Comparison of ENCODE assay signal across 2 cellular contexts in the genomic region with DNA sequence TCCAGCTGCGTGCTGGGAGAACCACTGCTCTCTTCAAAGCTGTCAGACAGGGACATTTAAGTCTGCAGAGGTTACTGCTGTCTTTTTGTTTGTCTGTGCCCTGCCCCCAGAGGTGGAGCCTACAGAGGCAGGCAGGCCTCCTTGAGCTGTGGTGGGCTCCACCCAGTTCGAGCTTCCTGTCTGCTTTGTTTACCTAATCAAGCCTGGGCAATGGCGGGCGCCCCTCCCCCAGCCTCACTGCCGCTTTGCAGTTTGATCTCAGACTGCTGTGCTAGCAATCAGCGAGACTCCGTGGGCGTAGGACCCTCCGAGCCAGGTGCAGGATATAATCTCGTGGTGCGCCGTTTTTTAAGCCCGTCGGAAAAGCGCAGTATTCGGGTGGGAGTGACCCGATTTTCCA.
TF ChIP-seq lines count a peak whose summit lies in the region.
"Not testable (repeated sequence)": the region's sequence is repeated elsewhere in the genome, so short reads cannot be mapped to it uniquely, and the experiment has no call there.

No MANE protein-coding gene starts in this region.

TF ChIP-seq in K562, 482 proteins besides CTCF, POLR2A, EP300 and RAD21:
- TF ChIP-seq FOXA3 (CRISPR knock-in tag; conservative IDR thresholded peaks at IDR 0.05 in 1 of 2, IDR thresholded peaks at IDR 0.05 in 1 of 2): peak in 1 of 2 experiments; percentile 85; a peak in 2 of 4 replicates
- TF ChIP-seq POLR2G (IDR thresholded peaks at IDR 0.05; ENCODE audit: low read depth, low read length): 0 out of 2 replicates have a peak, but pooled peaks have one; percentile 25
- TF ChIP-seq, protein P1, sequence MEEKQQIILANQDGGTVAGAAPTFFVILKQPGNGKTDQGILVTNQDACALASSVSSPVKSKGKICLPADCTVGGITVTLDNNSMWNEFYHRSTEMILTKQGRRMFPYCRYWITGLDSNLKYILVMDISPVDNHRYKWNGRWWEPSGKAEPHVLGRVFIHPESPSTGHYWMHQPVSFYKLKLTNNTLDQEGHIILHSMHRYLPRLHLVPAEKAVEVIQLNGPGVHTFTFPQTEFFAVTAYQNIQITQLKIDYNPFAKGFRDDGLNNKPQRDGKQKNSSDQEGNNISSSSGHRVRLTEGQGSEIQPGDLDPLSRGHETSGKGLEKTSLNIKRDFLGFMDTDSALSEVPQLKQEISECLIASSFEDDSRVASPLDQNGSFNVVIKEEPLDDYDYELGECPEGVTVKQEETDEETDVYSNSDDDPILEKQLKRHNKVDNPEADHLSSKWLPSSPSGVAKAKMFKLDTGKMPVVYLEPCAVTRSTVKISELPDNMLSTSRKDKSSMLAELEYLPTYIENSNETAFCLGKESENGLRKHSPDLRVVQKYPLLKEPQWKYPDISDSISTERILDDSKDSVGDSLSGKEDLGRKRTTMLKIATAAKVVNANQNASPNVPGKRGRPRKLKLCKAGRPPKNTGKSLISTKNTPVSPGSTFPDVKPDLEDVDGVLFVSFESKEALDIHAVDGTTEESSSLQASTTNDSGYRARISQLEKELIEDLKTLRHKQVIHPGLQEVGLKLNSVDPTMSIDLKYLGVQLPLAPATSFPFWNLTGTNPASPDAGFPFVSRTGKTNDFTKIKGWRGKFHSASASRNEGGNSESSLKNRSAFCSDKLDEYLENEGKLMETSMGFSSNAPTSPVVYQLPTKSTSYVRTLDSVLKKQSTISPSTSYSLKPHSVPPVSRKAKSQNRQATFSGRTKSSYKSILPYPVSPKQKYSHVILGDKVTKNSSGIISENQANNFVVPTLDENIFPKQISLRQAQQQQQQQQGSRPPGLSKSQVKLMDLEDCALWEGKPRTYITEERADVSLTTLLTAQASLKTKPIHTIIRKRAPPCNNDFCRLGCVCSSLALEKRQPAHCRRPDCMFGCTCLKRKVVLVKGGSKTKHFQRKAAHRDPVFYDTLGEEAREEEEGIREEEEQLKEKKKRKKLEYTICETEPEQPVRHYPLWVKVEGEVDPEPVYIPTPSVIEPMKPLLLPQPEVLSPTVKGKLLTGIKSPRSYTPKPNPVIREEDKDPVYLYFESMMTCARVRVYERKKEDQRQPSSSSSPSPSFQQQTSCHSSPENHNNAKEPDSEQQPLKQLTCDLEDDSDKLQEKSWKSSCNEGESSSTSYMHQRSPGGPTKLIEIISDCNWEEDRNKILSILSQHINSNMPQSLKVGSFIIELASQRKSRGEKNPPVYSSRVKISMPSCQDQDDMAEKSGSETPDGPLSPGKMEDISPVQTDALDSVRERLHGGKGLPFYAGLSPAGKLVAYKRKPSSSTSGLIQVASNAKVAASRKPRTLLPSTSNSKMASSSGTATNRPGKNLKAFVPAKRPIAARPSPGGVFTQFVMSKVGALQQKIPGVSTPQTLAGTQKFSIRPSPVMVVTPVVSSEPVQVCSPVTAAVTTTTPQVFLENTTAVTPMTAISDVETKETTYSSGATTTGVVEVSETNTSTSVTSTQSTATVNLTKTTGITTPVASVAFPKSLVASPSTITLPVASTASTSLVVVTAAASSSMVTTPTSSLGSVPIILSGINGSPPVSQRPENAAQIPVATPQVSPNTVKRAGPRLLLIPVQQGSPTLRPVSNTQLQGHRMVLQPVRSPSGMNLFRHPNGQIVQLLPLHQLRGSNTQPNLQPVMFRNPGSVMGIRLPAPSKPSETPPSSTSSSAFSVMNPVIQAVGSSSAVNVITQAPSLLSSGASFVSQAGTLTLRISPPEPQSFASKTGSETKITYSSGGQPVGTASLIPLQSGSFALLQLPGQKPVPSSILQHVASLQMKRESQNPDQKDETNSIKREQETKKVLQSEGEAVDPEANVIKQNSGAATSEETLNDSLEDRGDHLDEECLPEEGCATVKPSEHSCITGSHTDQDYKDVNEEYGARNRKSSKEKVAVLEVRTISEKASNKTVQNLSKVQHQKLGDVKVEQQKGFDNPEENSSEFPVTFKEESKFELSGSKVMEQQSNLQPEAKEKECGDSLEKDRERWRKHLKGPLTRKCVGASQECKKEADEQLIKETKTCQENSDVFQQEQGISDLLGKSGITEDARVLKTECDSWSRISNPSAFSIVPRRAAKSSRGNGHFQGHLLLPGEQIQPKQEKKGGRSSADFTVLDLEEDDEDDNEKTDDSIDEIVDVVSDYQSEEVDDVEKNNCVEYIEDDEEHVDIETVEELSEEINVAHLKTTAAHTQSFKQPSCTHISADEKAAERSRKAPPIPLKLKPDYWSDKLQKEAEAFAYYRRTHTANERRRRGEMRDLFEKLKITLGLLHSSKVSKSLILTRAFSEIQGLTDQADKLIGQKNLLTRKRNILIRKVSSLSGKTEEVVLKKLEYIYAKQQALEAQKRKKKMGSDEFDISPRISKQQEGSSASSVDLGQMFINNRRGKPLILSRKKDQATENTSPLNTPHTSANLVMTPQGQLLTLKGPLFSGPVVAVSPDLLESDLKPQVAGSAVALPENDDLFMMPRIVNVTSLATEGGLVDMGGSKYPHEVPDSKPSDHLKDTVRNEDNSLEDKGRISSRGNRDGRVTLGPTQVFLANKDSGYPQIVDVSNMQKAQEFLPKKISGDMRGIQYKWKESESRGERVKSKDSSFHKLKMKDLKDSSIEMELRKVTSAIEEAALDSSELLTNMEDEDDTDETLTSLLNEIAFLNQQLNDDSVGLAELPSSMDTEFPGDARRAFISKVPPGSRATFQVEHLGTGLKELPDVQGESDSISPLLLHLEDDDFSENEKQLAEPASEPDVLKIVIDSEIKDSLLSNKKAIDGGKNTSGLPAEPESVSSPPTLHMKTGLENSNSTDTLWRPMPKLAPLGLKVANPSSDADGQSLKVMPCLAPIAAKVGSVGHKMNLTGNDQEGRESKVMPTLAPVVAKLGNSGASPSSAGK (IDR thresholded peaks at IDR 0.05): 0 out of 2 replicates have a peak, but pooled peaks have one; percentile 10
- peak in 1 of 2 experiments; percentile 58; a peak in 2 of 4 replicates for TF ChIP-seq FOXK2 (conservative IDR thresholded peaks at IDR 0.05 in 1 of 2, IDR thresholded peaks at IDR 0.05 in 1 of 2; ENCODE audit: low read depth in 2 of 2)
- 0 out of 2 replicates have a peak, but pooled peaks have one; percentile 47 for TF ChIP-seq NFRKB (IDR thresholded peaks at IDR 0.05; ENCODE audit: low read depth)
- TF ChIP-seq TAF9B (IDR thresholded peaks at IDR 0.05; ENCODE audit: partially characterized antibody): peak; percentile 46

TF ChIP-seq in HepG2, 621 proteins besides CTCF, POLR2A, EP300 and RAD21:
- TF ChIP-seq, protein P2, sequence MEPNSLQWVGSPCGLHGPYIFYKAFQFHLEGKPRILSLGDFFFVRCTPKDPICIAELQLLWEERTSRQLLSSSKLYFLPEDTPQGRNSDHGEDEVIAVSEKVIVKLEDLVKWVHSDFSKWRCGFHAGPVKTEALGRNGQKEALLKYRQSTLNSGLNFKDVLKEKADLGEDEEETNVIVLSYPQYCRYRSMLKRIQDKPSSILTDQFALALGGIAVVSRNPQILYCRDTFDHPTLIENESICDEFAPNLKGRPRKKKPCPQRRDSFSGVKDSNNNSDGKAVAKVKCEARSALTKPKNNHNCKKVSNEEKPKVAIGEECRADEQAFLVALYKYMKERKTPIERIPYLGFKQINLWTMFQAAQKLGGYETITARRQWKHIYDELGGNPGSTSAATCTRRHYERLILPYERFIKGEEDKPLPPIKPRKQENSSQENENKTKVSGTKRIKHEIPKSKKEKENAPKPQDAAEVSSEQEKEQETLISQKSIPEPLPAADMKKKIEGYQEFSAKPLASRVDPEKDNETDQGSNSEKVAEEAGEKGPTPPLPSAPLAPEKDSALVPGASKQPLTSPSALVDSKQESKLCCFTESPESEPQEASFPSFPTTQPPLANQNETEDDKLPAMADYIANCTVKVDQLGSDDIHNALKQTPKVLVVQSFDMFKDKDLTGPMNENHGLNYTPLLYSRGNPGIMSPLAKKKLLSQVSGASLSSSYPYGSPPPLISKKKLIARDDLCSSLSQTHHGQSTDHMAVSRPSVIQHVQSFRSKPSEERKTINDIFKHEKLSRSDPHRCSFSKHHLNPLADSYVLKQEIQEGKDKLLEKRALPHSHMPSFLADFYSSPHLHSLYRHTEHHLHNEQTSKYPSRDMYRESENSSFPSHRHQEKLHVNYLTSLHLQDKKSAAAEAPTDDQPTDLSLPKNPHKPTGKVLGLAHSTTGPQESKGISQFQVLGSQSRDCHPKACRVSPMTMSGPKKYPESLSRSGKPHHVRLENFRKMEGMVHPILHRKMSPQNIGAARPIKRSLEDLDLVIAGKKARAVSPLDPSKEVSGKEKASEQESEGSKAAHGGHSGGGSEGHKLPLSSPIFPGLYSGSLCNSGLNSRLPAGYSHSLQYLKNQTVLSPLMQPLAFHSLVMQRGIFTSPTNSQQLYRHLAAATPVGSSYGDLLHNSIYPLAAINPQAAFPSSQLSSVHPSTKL (CRISPR knock-in tag; IDR thresholded peaks at IDR 0.05): peak; percentile 56
- TF ChIP-seq ETV5 (CRISPR knock-in tag; IDR thresholded peaks at IDR 0.05; ENCODE audit: borderline replicate concordance): 0 out of 2 replicates have a peak, but pooled peaks have one; percentile 33
- TF ChIP-seq, protein P3, sequence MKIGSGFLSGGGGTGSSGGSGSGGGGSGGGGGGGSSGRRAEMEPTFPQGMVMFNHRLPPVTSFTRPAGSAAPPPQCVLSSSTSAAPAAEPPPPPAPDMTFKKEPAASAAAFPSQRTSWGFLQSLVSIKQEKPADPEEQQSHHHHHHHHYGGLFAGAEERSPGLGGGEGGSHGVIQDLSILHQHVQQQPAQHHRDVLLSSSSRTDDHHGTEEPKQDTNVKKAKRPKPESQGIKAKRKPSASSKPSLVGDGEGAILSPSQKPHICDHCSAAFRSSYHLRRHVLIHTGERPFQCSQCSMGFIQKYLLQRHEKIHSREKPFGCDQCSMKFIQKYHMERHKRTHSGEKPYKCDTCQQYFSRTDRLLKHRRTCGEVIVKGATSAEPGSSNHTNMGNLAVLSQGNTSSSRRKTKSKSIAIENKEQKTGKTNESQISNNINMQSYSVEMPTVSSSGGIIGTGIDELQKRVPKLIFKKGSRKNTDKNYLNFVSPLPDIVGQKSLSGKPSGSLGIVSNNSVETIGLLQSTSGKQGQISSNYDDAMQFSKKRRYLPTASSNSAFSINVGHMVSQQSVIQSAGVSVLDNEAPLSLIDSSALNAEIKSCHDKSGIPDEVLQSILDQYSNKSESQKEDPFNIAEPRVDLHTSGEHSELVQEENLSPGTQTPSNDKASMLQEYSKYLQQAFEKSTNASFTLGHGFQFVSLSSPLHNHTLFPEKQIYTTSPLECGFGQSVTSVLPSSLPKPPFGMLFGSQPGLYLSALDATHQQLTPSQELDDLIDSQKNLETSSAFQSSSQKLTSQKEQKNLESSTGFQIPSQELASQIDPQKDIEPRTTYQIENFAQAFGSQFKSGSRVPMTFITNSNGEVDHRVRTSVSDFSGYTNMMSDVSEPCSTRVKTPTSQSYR (CRISPR knock-in tag; IDR thresholded peaks at IDR 0.05; ENCODE audit: borderline replicate concordance): peak; percentile 88
- TF ChIP-seq HOXA3 (CRISPR knock-in tag; IDR thresholded peaks at IDR 0.05): 0 out of 2 replicates have a peak, but pooled peaks have one; percentile 21
- peak; percentile 27; the same call in 1 of the 2 replicates for TF ChIP-seq GABPB1 (CRISPR knock-in tag; IDR thresholded peaks at IDR 0.05)
- TF ChIP-seq FOXA3 (CRISPR knock-in tag; IDR thresholded peaks at IDR 0.05): peak; percentile 46
- TF ChIP-seq FOXK1 (CRISPR knock-in tag; IDR thresholded peaks at IDR 0.05; ENCODE audit: borderline replicate concordance, low read depth): 0 out of 2 replicates have a peak, but pooled peaks have one; percentile 24
- TF ChIP-seq, protein P4, sequence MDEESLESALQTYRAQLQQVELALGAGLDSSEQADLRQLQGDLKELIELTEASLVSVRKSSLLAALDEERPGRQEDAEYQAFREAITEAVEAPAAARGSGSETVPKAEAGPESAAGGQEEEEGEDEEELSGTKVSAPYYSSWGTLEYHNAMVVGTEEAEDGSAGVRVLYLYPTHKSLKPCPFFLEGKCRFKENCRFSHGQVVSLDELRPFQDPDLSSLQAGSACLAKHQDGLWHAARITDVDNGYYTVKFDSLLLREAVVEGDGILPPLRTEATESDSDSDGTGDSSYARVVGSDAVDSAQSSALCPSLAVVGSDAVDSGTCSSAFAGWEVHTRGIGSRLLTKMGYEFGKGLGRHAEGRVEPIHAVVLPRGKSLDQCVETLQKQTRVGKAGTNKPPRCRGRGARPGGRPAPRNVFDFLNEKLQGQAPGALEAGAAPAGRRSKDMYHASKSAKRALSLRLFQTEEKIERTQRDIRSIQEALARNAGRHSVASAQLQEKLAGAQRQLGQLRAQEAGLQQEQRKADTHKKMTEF (CRISPR knock-in tag; IDR thresholded peaks at IDR 0.05): peak; percentile 20; the same call in 1 of the 2 replicates
- not testable (repeated sequence) for TF ChIP-seq FOXA1 (IDR thresholded peaks at IDR 0.05)
- TF ChIP-seq FOXA1 (CRISPR knock-in tag; IDR thresholded peaks at IDR 0.05): peak; percentile 60
